Comparison of ENCODE assay signal across 8 cellular contexts in genomic region chr15:90320062-90320884, GRCh38. TPM values are rescaled to one million over a fixed set of nuclear protein-coding genes. Genes with fewer than 3 reads are reported as not detected.
A peak's percentile ranks its signal among the peaks of the same experiment; 100 is the strongest.
DNase-seq lines count a peak whose midpoint lies in the region; ATAC-seq, FAIRE-seq and TF ChIP-seq lines count a peak whose summit lies in the region.

No MANE protein-coding gene starts in this region.

- peak overlapping the region; percentile 95 for H3K27ac Mint-ChIP-seq in WTC11

- H3K27me3 Mint-ChIP-seq in WTC11 (ENCODE audit: low read depth) = no peaks in the 10 kb centered on the region

- no peaks in the 10 kb centered on the region for H3K36me3 Mint-ChIP-seq in WTC11

- ATAC-seq in HG03175 (IDR thresholded peaks at IDR 0.05; ENCODE audit: unreplicated experiment) (peak; percentile 86), WTC11 (peak; percentile 96), GM19455 (IDR thresholded peaks at IDR 0.05; ENCODE audit: unreplicated experiment) (no peak)

- no peak overlapping the region for H3K27ac ChIP-seq in caudate nucleus (ENCODE audit: low read depth, low read length)

- CTCF ChIA-PET in WTC11 (lab: Charles Lee) = interaction anchor here (0.6 to 4.6 kb wide), 85 partner anchors 9 to 713 kb away, joined by 3 to 97 read pairs (median 4); partner anchors contain the start of genes BLM, CIB1, FES and GDPGP1

- H3K9me3 Mint-ChIP-seq in WTC11 = no peaks in the 10 kb centered on the region

- H3K4me1 Mint-ChIP-seq in WTC11 = peaks cover 13% of the 10 kb centered on the region

- DNase-seq in GM12892 (ENCODE audit: insufficient read length) = peak; percentile 62
- DNase-seq in NCI-H345 (lab: John Stamatoyannopoulos, UW) = peak; percentile 72
- peak; percentile 80 for DNase-seq in WTC11 (ENCODE audit: low spot score)
- DNase-seq in caudate nucleus (lab: John Stamatoyannopoulos, UW) = peak in 60 of 61 donors; percentile 16 to 88 (median 58)
- peak; percentile 95 for DNase-seq in islet precursor cell
- DNase-seq in stimulated activated CD4-positive, alpha-beta T cell treated with anti-CD3 and anti-CD28 coated beads, Interleukin-12 subunit alpha, Interleukin-12 subunit beta, amount 100 ng/mL, for 4 hours = peak; percentile 46

- POLR2A ChIA-PET in WTC11 (lab: Charles Lee) = interaction anchor here (1.4 kb wide), 1 partner anchor 162 kb away, joined by 4 read pairs; no protein-coding TSS in a partner anchor

- no peak for TF ChIP-seq POLR2A in GM12892 (IDR thresholded peaks at IDR 0.05; ENCODE audit: low read depth, low read length)

- peak; percentile 89 for TF ChIP-seq CTCF in WTC11 (IDR thresholded peaks at IDR 0.05)

- H3K4me3 Mint-ChIP-seq in WTC11 = peak overlapping the region; percentile 68

- peak; percentile 85 for FAIRE-seq in GM12892 (lab: Jason Lieb, UNC)

TF ChIP-seq in WTC11, 78 proteins besides CTCF, POLR2A, EP300 and RAD21:
- TF ChIP-seq ZBTB21 (CRISPR knock-in tag; IDR thresholded peaks at IDR 0.05; ENCODE audit: borderline replicate concordance) (no peak), USF1 (CRISPR knock-in tag; IDR thresholded peaks at IDR 0.05) (no peak), ZNF423 (CRISPR knock-in tag; IDR thresholded peaks at IDR 0.05) (peak; percentile 42; the same call in 1 of the 2 replicates), FOXP1 (CRISPR knock-in tag; IDR thresholded peaks at IDR 0.05; ENCODE audit: borderline replicate concordance) (0 out of 2 replicates have a peak, but pooled peaks have one; percentile 36), GABPB1 (CRISPR knock-in tag; IDR thresholded peaks at IDR 0.05) (no peak), SMAD3 (CRISPR knock-in tag; IDR thresholded peaks at IDR 0.05; ENCODE audit: borderline replicate concordance) (no peak), PRDM15 (CRISPR knock-in tag; IDR thresholded peaks at IDR 0.05) (0 out of 2 replicates have a peak, but pooled peaks have one; percentile 25), SP1 (CRISPR knock-in tag; conservative IDR thresholded peaks at IDR 0.05) (peak; percentile 26; the same call in 1 of the 2 replicates), FOXK1 (CRISPR knock-in tag; IDR thresholded peaks at IDR 0.05) (no peak)
TF ChIP-seq in WTC11: peak in this region for 4.

RNA-seq across cellular contexts. Expression of gene ZNF774, which starts 31.8 kb away (rescaled TPM):
- 2.6 TPM for polyA plus RNA-seq in GM12892 (2012; ENCODE audit: missing spikeins)
- total RNA-seq in WTC11 (2021) = 2.6 to 3.6 TPM (median 2.9 TPM) in 3 replicates

RNA-seq across cellular contexts. Expression of gene NGRN, which starts 54.8 kb away (rescaled TPM):
- 14.8 TPM for polyA plus RNA-seq in GM12892 (2012; ENCODE audit: missing spikeins)
- 77.8 to 88.5 TPM (median 88.1 TPM) in 3 replicates for total RNA-seq in WTC11 (2021)
